15 cellular contexts compared by ENCODE assay signal in the genomic region with DNA sequence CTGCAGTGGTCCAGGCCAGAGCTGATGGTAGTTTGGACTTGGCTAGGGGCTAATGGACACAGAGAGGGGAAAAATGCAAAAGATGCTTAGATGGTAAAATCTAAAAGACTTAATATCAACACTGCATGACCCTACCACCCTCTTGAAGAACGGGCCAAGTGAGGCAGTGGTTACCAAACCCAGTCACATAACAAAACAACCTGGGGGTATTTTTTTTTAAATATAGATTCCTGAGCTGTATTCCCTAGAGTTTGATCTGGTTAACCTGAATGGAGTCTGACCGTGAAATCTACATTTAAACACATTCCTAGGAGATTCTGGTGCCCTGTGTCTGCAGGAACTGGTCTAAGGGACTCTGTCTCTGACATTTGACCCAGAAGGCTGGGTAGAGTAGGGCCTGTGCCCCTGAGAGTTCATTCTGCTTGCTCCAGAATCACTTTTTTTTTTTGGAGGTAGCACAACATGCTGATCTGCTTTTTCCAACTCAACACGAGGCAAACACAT. TPM values are rescaled to one million over a fixed set of nuclear protein-coding genes. Genes with fewer than 3 reads are reported as not detected.
DNase-seq lines count a peak whose midpoint lies in the region; ATAC-seq and TF ChIP-seq lines count a peak whose summit lies in the region.
"Had no signal": no experiment of that assay in that cellular context is flagged by ENCODE, and none has a peak within 500 bp of the region (broad histone marks: within the 10 kb centered on the region; RNA-seq: fewer than 3 reads in every experiment).

No MANE protein-coding gene starts in this region.

- intact Hi-C loops in left lung (cut with DNase I): no loop called here

- H3K4me1 ChIP-seq in adipocyte (ENCODE audit: control insufficient read depth, insufficient read depth, low read length) (peaks cover 33% of the 10 kb centered on the region), left lung (peaks cover 7 to 8% of the 10 kb centered on the region in 2 donors), skeletal muscle tissue (ENCODE audit: control insufficient read depth in 3 of 3, insufficient read depth in 3 of 3, low read length in 3 of 3) (peaks cover 8 to 15% (median 11%) of the 10 kb centered on the region in 3 donors)

- no peaks in the 10 kb centered on the region for H3K9me3 ChIP-seq in adipocyte (ENCODE audit: control insufficient read depth, low read length)
- peaks cover 0 to 3% of the 10 kb centered on the region in 2 donors for H3K9me3 ChIP-seq in left lung
- no peaks in the 10 kb centered on the region for H3K9me3 ChIP-seq in skeletal muscle tissue (ENCODE audit: control insufficient read depth in 3 of 3, low read length in 3 of 3)
- H3K9me3 ChIP-seq in MG63: no peaks in the 10 kb centered on the region

- H3K27me3 ChIP-seq in adipocyte (replicated peaks; ENCODE audit: control insufficient read depth, insufficient read depth, low read length) (no peaks in the 10 kb centered on the region), left lung (no peaks in the 10 kb centered on the region), skeletal muscle tissue (ENCODE audit: control insufficient read depth in 3 of 3, insufficient read depth in 3 of 3, low read length in 3 of 3) (no peaks in the 10 kb centered on the region), MG63 (no peaks in the 10 kb centered on the region)

- DNase-seq in EH (ENCODE audit: low read depth) (peak; percentile 61), adipocyte (ENCODE audit: low read depth) (no peak), left lung (no peak), activated gamma-delta T cell (lab: John Stamatoyannopoulos, UW) (no peak), MG63 (no peak), SHP77 (lab: John Stamatoyannopoulos, UW) (no peak), occipital lobe (lab: John Stamatoyannopoulos, UW) (no peak)
- DNase-seq: activated CD4-positive, alpha-beta T cell treated with anti-CD3 and anti-CD28 coated beads for 36 hours; naive B cell; NCI-H1694 treated with DMSO at 0.1 percent for 48 hours; NCI-H82; small intestine had no signal

- no peak for TF ChIP-seq CTCF in left lung (IDR thresholded peaks at IDR 0.05)

- H3K27ac ChIP-seq in left lung (peak overlapping the region; percentile 20 to 70), skeletal muscle tissue (ENCODE audit: low read depth, low read length) (peak overlapping the region; percentile 50)

- H3K9ac ChIP-seq in adipocyte (ENCODE audit: low read length) (peak overlapping the region; percentile 55), skeletal muscle tissue (ENCODE audit: low read depth in 1 of 3, low read length in 3 of 3) (no peak overlapping the region)

- ATAC-seq in left lung: no peak

- H3K4me3 ChIP-seq in adipocyte (ENCODE audit: low read length) (no peak overlapping the region), left lung (no peak overlapping the region), skeletal muscle tissue (ENCODE audit: low read length in 3 of 3) (no peak overlapping the region), MG63 (no peak overlapping the region)

- H3K36me3 ChIP-seq in adipocyte (ENCODE audit: control insufficient read depth, insufficient read depth, low read length, severe bottlenecking) (peaks cover 38% of the 10 kb centered on the region), left lung (peaks cover 0 to 37% of the 10 kb centered on the region in 2 donors), skeletal muscle tissue (ENCODE audit: control insufficient read depth in 3 of 3, insufficient read depth in 3 of 3, low read length in 3 of 3) (peaks cover 32 to 36% (median 33%) of the 10 kb centered on the region in 3 donors), MG63 (no peaks in the 10 kb centered on the region)

RNA-seq across cellular contexts. Expression of gene ABHD4, which starts 15.7 kb away (rescaled TPM):
- total RNA-seq in left lung: 10 to 100 TPM; 33.6 to 51.0 TPM
- total RNA-seq in skeletal muscle tissue: 3.7 TPM
- total RNA-seq in MG63 (2014; rRNA removed; shearing (Covaris generic); ENCODE audit: low replicate concordance): 0.89 and 15.5 TPM in 2 replicates
- total RNA-seq in occipital lobe: 3.4 TPM

RNA-seq across cellular contexts. Expression of gene DAD1, which starts 24.8 kb away (rescaled TPM):
- total RNA-seq in left lung (100 to 1,000 TPM; 220 to 251 TPM), skeletal muscle tissue (244 TPM), occipital lobe (72.5 TPM)
- 275 and 292 TPM in 2 replicates for total RNA-seq in MG63 (2014; rRNA removed; shearing (Covaris generic); ENCODE audit: low replicate concordance)

RNA-seq across cellular contexts. Expression of gene OR6J1, which starts 30.4 kb away (rescaled TPM):
- total RNA-seq in left lung (not detected), skeletal muscle tissue (not detected), occipital lobe (not detected)
- not detected in 2 replicates for total RNA-seq in MG63 (2014; rRNA removed; shearing (Covaris generic); ENCODE audit: low replicate concordance)
- total RNA-seq: activated CD4-positive, alpha-beta T cell treated with anti-CD3 and anti-CD28 coated beads for 36 hours; bronchial epithelial cell; esophagus mucosa had no signal
